ENCODE assay signal across 37 cellular contexts in the genomic region with DNA sequence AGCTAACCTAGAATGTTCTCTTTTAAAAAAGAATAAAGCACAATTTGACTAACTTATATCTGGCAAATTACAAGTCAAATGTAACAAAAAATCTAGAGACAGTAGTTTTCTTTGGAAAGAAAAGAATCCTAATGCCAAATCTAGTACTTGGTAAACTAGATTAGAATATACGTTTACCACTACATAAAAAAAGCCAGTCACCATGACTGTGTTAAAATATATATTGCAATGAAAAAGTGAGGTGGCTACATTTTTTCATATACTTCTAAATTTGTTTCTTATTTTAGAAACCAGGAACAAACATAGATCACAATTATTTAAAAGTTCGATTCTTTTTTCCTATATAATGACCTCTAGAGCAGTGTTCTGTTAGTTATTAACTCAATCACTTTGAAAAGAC. TPM values are rescaled to one million over a fixed set of nuclear protein-coding genes. Genes with fewer than 3 reads are reported as not detected.
"Had no signal": no experiment of that assay in that cellular context is flagged by ENCODE, and none has a peak within 500 bp of the region (broad histone marks: within the 10 kb centered on the region; RNA-seq: fewer than 3 reads in every experiment).

No MANE protein-coding gene starts in this region.

- H3K27me3 ChIP-seq: MG63 had no signal

- H3K36me3 ChIP-seq: MG63 had no signal

- H3K9me3 ChIP-seq: MG63 had no signal

- H3K4me3 ChIP-seq: MG63 had no signal

- DNase-seq: Kasumi-1, MG63, MM.1S, MV-4-11, NCI-H1048, NCI-H1092, NCI-H1092 treated with DMSO at 0.1 percent for 48 hours, NCI-H1105, NCI-H1105 treated with DMSO at 0.1 percent for 48 hours, NCI-H1417, NCI-H1417 treated with DMSO at 0.1 percent for 48 hours, NCI-H1436, NCI-H1436 treated with DMSO at 0.1 percent for 48 hours, NCI-H146, NCI-H1694, NCI-H1694 treated with DMSO at 0.1 percent for 48 hours, NCI-H187, NCI-H187 treated with DMSO at 0.1 percent for 48 hours, NCI-H1930, NCI-H2029, NCI-H2029 treated with DMSO at 0.1 percent for 48 hours, NCI-H2081, NCI-H2081 treated with DMSO at 0.1 percent for 48 hours, NCI-H2107, NCI-H2171, NCI-H2171 treated with DMSO at 0.1 percent for 48 hours, NCI-H2227 treated with DMSO at 0.1 percent for 48 hours, NCI-H226, NCI-H345, NCI-H446, NCI-H446 treated with DMSO at 0.1 percent for 48 hours, NCI-H510A, NCI-H510A treated with DMSO at 0.1 percent for 48 hours, NCI-H524, NCI-H524 treated with DMSO at 0.1 percent for 48 hours had no signal

RNA-seq across cellular contexts. Expression of a gene that starts 48.9 kb away (rescaled TPM):
- total RNA-seq: LHCN-M2, MCF 10A had no signal
